8 cellular contexts compared by ENCODE assay signal in the genomic region with DNA sequence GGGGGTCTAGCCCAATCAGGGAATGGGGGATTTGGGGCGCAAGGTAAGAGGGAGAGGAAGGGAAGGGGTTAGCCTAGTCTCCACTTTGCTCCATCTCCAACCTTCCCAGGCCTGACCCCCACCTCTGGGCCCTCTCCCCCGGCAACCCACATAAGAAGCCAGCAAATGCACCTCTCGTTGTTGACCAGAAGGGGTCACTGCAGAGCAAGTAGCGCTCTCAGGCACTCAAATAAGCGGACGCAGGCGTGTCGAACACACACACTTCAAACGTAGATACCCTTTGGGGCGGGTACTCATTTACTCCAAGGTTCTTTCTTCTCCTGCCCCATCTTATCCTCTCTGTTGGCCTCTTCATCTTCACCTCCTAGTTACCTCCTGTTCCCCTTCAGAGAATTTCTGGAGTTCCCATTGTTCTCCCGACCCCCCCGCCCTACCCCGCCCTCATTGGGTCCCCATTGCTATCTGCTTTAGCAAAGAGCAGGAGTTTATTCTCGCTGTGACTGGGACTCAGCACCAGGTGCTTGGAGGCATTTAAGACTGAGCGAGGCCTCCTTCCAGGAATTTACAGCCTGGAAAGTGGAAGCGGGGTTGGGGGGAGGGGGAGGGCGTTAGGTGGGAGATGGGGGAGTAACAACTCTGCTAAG. TPM values are rescaled to one million over a fixed set of nuclear protein-coding genes. Genes with fewer than 3 reads are reported as not detected.
DNase-seq lines count a peak whose midpoint lies in the region; ATAC-seq, FAIRE-seq and TF ChIP-seq lines count a peak whose summit lies in the region.

No MANE protein-coding gene starts in this region.

- H3K4me3 ChIP-seq in HL-60 (replicated peaks; ENCODE audit: insufficient read depth, low read length) (no peak overlapping the region), bronchial epithelial cell (ENCODE audit: low read depth, low read length) (no peak overlapping the region), keratinocyte (ENCODE audit: control insufficient read depth in 2 of 3, extremely low read depth in 1 of 3, insufficient read depth in 2 of 3, low read depth in 1 of 3, low read length in 3 of 3) (no peak overlapping the region), thyroid gland (replicated peaks in 1 of 3) (no peak overlapping the region)

- intact Hi-C loops in thyroid gland (cut with DNase I) = no loop called here

- no peak overlapping the region for H2AFZ ChIP-seq in keratinocyte (ENCODE audit: control insufficient read depth, low read length)

- H3K27ac ChIP-seq in HL-60 (replicated peaks) = no peak overlapping the region
- no peak overlapping the region for H3K27ac ChIP-seq in keratinocyte (ENCODE audit: control insufficient read depth, insufficient read depth, low read length)
- H3K27ac ChIP-seq in thyroid gland = no peak overlapping the region

- no peak overlapping the region for H3K4me2 ChIP-seq in keratinocyte (ENCODE audit: control insufficient read depth, extremely low read depth, insufficient read depth, low read depth, low read length)

- TF ChIP-seq POLR2A in thyroid gland (IDR thresholded peaks at IDR 0.05) = no peak

- H3K36me3 ChIP-seq in bronchial epithelial cell (ENCODE audit: control insufficient read depth, insufficient read depth, low read length) (no peaks in the 10 kb centered on the region), keratinocyte (ENCODE audit: control insufficient read depth in 2 of 2, extremely low read depth in 1 of 2, insufficient read depth in 2 of 2, low read length in 2 of 2) (no peaks in the 10 kb centered on the region), thyroid gland (no peaks in the 10 kb centered on the region)

- DNase-seq in NOMO-1 (lab: John Stamatoyannopoulos, UW; ENCODE audit: unreplicated experiment in 2 of 2) (peak; percentile 10 to 11), NOMO-1 treated with dmso at 0.1 percent for 144 hours (lab: John Stamatoyannopoulos, UW; ENCODE audit: unreplicated experiment) (no peak), HL-60 (ENCODE audit: low read depth in 1 of 2, low spot score in 1 of 2) (peak; percentile 6 to 45), NCI-H69 (lab: John Stamatoyannopoulos, UW) (peak; percentile 78), bronchial epithelial cell (ENCODE audit: low read depth) (peak; percentile 45), keratinocyte (ENCODE audit: low read depth, low spot score) (no peak), thyroid gland (peak; percentile 25 to 40)

- no peak for ATAC-seq in HG03135 (IDR thresholded peaks at IDR 0.05; ENCODE audit: unreplicated experiment)

- no peaks in the 10 kb centered on the region for H3K9me3 ChIP-seq in keratinocyte (ENCODE audit: control insufficient read depth, low read depth, low read length)
- no peaks in the 10 kb centered on the region for H3K9me3 ChIP-seq in thyroid gland

- H3K79me2 ChIP-seq in keratinocyte (ENCODE audit: control insufficient read depth, insufficient read depth, low read length) = no peaks in the 10 kb centered on the region

- H4K20me1 ChIP-seq in keratinocyte (ENCODE audit: control insufficient read depth, extremely low read depth, insufficient read depth, low read length) = no peaks in the 10 kb centered on the region

- H3K27me3 ChIP-seq in HL-60 (ENCODE audit: insufficient read depth, poor library complexity, severe bottlenecking) (peaks cover 7% of the 10 kb centered on the region), bronchial epithelial cell (ENCODE audit: control insufficient read depth, insufficient read depth, low read length) (peaks cover 4% of the 10 kb centered on the region), keratinocyte (ENCODE audit: control insufficient read depth, extremely low read depth, insufficient read depth, low read length) (peaks cover 13% of the 10 kb centered on the region), thyroid gland (peaks cover 8% of the 10 kb centered on the region)

- H3K9ac ChIP-seq in keratinocyte (ENCODE audit: control insufficient read depth, extremely low read depth, insufficient read depth, low read length) = no peak overlapping the region

- 4% methylated on average over 17 of the region's 17 CpGs for WGBS in thyroid gland, 2 donors

- no peaks in the 10 kb centered on the region for H3K9me1 ChIP-seq in keratinocyte (ENCODE audit: control insufficient read depth, extremely low read depth, insufficient read depth, low read length)

- TF ChIP-seq CTCF in HL-60 (IDR thresholded peaks at IDR 0.05; ENCODE audit: insufficient read depth, low read length) (peak; percentile 46), bronchial epithelial cell (IDR thresholded peaks at IDR 0.05; ENCODE audit: insufficient read depth, low read length, severe bottlenecking) (peak; percentile 77), keratinocyte (optimal IDR thresholded peaks at IDR 0.05 in 1 of 3, IDR thresholded peaks at IDR 0.05 in 1 of 3, conservative IDR thresholded peaks at IDR 0.05 in 1 of 3; ENCODE audit: extremely low read depth in 1 of 3, insufficient read depth in 2 of 3, low read length in 3 of 3) (peak; percentile 54 to 82 (median 69)), thyroid gland (IDR thresholded peaks at IDR 0.05) (peak in 4 of 6 experiments; percentile 27 to 63 (median 46))

- FAIRE-seq in bronchial epithelial cell (lab: Jason Lieb, UNC) = no peak
- no peak for FAIRE-seq in keratinocyte (lab: Jason Lieb, UNC)

- dilution Hi-C loops in keratinocyte (cut with MboI; ENCODE audit: extremely low pct_ligation_motif_present, low sequenced_read_pairs) = no loop called here

- H3K4me1 ChIP-seq in keratinocyte (ENCODE audit: control insufficient read depth, extremely low read depth, insufficient read depth, low read length) (no peaks in the 10 kb centered on the region), thyroid gland (peaks cover 0 to 7% of the 10 kb centered on the region in 2 donors)

RNA-seq across cellular contexts. Expression of a gene that starts 1.5 kb away (rescaled TPM):
- not detected in 2 replicates for total RNA-seq in bronchial epithelial cell
- not detected in 3 replicates for polyA plus RNA-seq in keratinocyte
- not detected for polyA plus RNA-seq in keratinocyte (2011; ENCODE audit: low read depth)
- polyA plus RNA-seq in keratinocyte (2011; cell fraction: cytosol; rRNA removed) = not detected in 2 replicates
- polyA plus RNA-seq in keratinocyte (2011; cell fraction: nucleus; rRNA removed) = not detected in 2 replicates
- polyA plus RNA-seq in keratinocyte (2012; ENCODE audit: low replicate concordance) = 0.01 TPM in 1 of 2 replicates, not detected in the other
- not detected in 3 replicates for polyA minus RNA-seq in keratinocyte
- not detected for polyA minus RNA-seq in keratinocyte (2011; cell fraction: cytosol; rRNA and poly(A)+ RNA removed)
- polyA minus RNA-seq in keratinocyte (2011; cell fraction: nucleus; rRNA and poly(A)+ RNA removed) = not detected in 2 replicates
- total RNA-seq in thyroid gland = under 1 TPM in 2 of 4 donors, not detected in 2; 0.10 to 0.27 TPM

Comparison
In these comparisons a context has a peak if more than half of its experiments do, and no peak if none do; other contexts are left out.
1. DNase-seq: peak in NOMO-1 (2 of 2), HL-60 (2 of 2), NCI-H69 (single experiment), bronchial epithelial cell (single experiment) and thyroid gland (2 of 2); none in NOMO-1 treated with dmso at 0.1 percent for 144 hours (single experiment) and keratinocyte (single experiment).
2. Peak in every context shown above with its lines, with median percentiles within 50 percentile points of each other: CTCF ChIP-seq.